20 cellular contexts compared by ENCODE assay signal in genomic region chr16:12496181-12496580, GRCh38.
DNase-seq lines count a peak whose midpoint lies in the region; ATAC-seq, FAIRE-seq and TF ChIP-seq lines count a peak whose summit lies in the region.
"Had no signal": no experiment of that assay in that cellular context is flagged by ENCODE, and none has a peak within 500 bp of the region (broad histone marks: within the 10 kb centered on the region; RNA-seq: fewer than 3 reads in every experiment).

No MANE protein-coding gene starts in this region.

- peaks cover 72% of the 10 kb centered on the region for H3K4me1 Mint-ChIP-seq in dendritic cell treated with granulocyte-macrophage colony-stimulating factor and Interleukin-4, amounts not matched to agents 40 ng/mL and 50 ng/mL, for 4 days (ENCODE audit: low read depth)
- H3K4me1 Mint-ChIP-seq in stimulated activated effector memory CD8-positive, alpha-beta T cell treated with anti-CD3 and anti-CD28 coated beads, Interleukin-12 subunit alpha, Interleukin-12 subunit beta, amount 100 ng/mL, for 72 hours: peaks cover 22% of the 10 kb centered on the region

- H3K27me3 Mint-ChIP-seq in dendritic cell treated with granulocyte-macrophage colony-stimulating factor and Interleukin-4, amounts not matched to agents 40 ng/mL and 50 ng/mL, for 4 days: no peaks in the 10 kb centered on the region

- peaks cover 32% of the 10 kb centered on the region for H3K36me3 Mint-ChIP-seq in dendritic cell treated with granulocyte-macrophage colony-stimulating factor and Interleukin-4, amounts not matched to agents 40 ng/mL and 50 ng/mL, for 4 days (ENCODE audit: low read depth)
- H3K36me3 Mint-ChIP-seq in stimulated activated effector memory CD8-positive, alpha-beta T cell treated with anti-CD3 and anti-CD28 coated beads, Interleukin-12 subunit alpha, Interleukin-12 subunit beta, amount 100 ng/mL, for 72 hours: no peaks in the 10 kb centered on the region

- no CpG with 5 or more reads among the region's 8 CpGs for WGBS in right lobe of liver (ENCODE audit: insufficient coverage, low coverage, low lambda C conversion rate, missing lambda C conversion rate)
- WGBS in HepG2 (ENCODE audit: low lambda C conversion rate): 72% methylated on average over 8 of the region's 8 CpGs

- H3K4me1 ChIP-seq in right lobe of liver: no peaks in the 10 kb centered on the region
- H3K4me1 ChIP-seq in HepG2 (ENCODE audit: insufficient read depth, low read length): no peaks in the 10 kb centered on the region
- H3K4me1 ChIP-seq: BLaER1 had no signal

- peak overlapping the region; percentile 86 for H3K27ac Mint-ChIP-seq in dendritic cell treated with granulocyte-macrophage colony-stimulating factor and Interleukin-4, amounts not matched to agents 40 ng/mL and 50 ng/mL, for 4 days
- H3K27ac Mint-ChIP-seq in stimulated activated effector memory CD8-positive, alpha-beta T cell treated with anti-CD3 and anti-CD28 coated beads, Interleukin-12 subunit alpha, Interleukin-12 subunit beta, amount 100 ng/mL, for 72 hours: peak overlapping the region; percentile 19
- H3K27ac Mint-ChIP-seq: CD8-positive, alpha-beta T cell had no signal

- no peak overlapping the region for H3K9ac ChIP-seq in HepG2 (ENCODE audit: insufficient read depth, low read depth, low read length)
- H3K9ac ChIP-seq: BLaER1 had no signal

- H3K4me3 ChIP-seq in right lobe of liver (no peak overlapping the region), HepG2 (replicated peaks in 1 of 3; ENCODE audit: insufficient read depth in 1 of 3, low read depth in 2 of 3, low read length in 3 of 3) (no peak overlapping the region)
- H3K4me3 ChIP-seq: BLaER1 had no signal

- H4K20me1 ChIP-seq in HepG2 (ENCODE audit: insufficient read depth, low read length): no peaks in the 10 kb centered on the region

- FAIRE-seq in HepG2 (lab: Jason Lieb, UNC): no peak
- FAIRE-seq: G401.6, HTR-8/SVneo had no signal

- intact Hi-C loops in right lobe of liver (cut with DNase I): no loop called here
- intact Hi-C loops in HepG2 (cut with micrococcal nuclease; ENCODE audit: unreplicated experiment): no loop called here
- intact Hi-C loops in dendritic cell treated with granulocyte-macrophage colony-stimulating factor and Interleukin-4, amounts not matched to agents 40 ng/mL and 50 ng/mL, for 4 days (cut with micrococcal nuclease): loop anchor here (5.0 kb wide), 1 partner anchor 39 kb away; no protein-coding TSS in a partner anchor

- TF ChIP-seq EP300 in HepG2 (IDR thresholded peaks at IDR 0.05; ENCODE audit: low read depth in 2 of 2, low read length in 2 of 2) (no peak), HepG2 (CRISPR knock-in tag; IDR thresholded peaks at IDR 0.05; ENCODE audit: borderline replicate concordance) (no peak)

- H3K27ac ChIP-seq in right lobe of liver: no peak overlapping the region
- H3K27ac ChIP-seq in HepG2 (ENCODE audit: extremely low read length, insufficient read depth, low read length): no peak overlapping the region
- H3K27ac ChIP-seq: BLaER1 had no signal

- POLR2A ChIA-PET in HepG2 (lab: Yijun Ruan, JAX): no interaction called here

- CTCF ChIA-PET in HepG2 (lab: Yijun Ruan, JAX; ENCODE audit: low intra/inter-chr PET ratio, low total read pairs): no interaction called here

- H2AFZ ChIP-seq in HepG2 (ENCODE audit: low read length): no peak overlapping the region

- H3K79me2 ChIP-seq in HepG2 (ENCODE audit: insufficient read depth, low read length): no peaks in the 10 kb centered on the region

- DNase-seq in right lobe of liver (no peak), HepG2 (ENCODE audit: low spot score) (no peak), DMS 273 (lab: John Stamatoyannopoulos, UW; ENCODE audit: unreplicated experiment) (no peak), foreskin melanocyte (no peak)
- DNase-seq in stimulated activated effector memory CD8-positive, alpha-beta T cell treated with anti-CD3 and anti-CD28 coated beads, Interleukin-12 subunit alpha, Interleukin-12 subunit beta, amount 100 ng/mL, for 72 hours (ENCODE audit: low spot score in 2 of 2): no peak
- DNase-seq: 8988T; Calu3; CD8-positive, alpha-beta T cell; DMS 273 treated with DMSO at 0.1 percent for 48 hours; DMS53; DND-41; EL; GOT3; H9 had no signal

- TF ChIP-seq RAD21 in HepG2 (CRISPR knock-in tag; IDR thresholded peaks at IDR 0.05): no peak

- H3K4me2 ChIP-seq in HepG2 (ENCODE audit: low read depth, low read length): no peak overlapping the region
- H3K4me2 ChIP-seq: BLaER1 had no signal

- ATAC-seq in right lobe of liver (peak in 3 of 4 donors; percentile 34 to 38 (median 38)), HepG2 (no peak; the same call in 2 of the 3 replicates), GM18511 (IDR thresholded peaks at IDR 0.05; ENCODE audit: unreplicated experiment) (no peak)
- ATAC-seq in stimulated activated effector memory CD8-positive, alpha-beta T cell treated with anti-CD3 and anti-CD28 coated beads, Interleukin-12 subunit alpha, Interleukin-12 subunit beta, amount 100 ng/mL, for 72 hours: no peak
- ATAC-seq: CD8-positive, alpha-beta T cell had no signal

- H3K9me3 ChIP-seq in right lobe of liver: no peaks in the 10 kb centered on the region
- H3K9me3 ChIP-seq in HepG2 (ENCODE audit: low read length): no peaks in the 10 kb centered on the region
- H3K9me3 ChIP-seq: BLaER1 had no signal

- TF ChIP-seq POLR2A in right lobe of liver (IDR thresholded peaks at IDR 0.05) (no peak), HepG2 (IDR thresholded peaks at IDR 0.05; ENCODE audit: insufficient read depth in 1 of 2, low read depth in 2 of 2, low read length in 2 of 2) (no peak)

- H3K9me3 Mint-ChIP-seq in dendritic cell treated with granulocyte-macrophage colony-stimulating factor and Interleukin-4, amounts not matched to agents 40 ng/mL and 50 ng/mL, for 4 days: no peaks in the 10 kb centered on the region
- no peaks in the 10 kb centered on the region for H3K9me3 Mint-ChIP-seq in stimulated activated effector memory CD8-positive, alpha-beta T cell treated with anti-CD3 and anti-CD28 coated beads, Interleukin-12 subunit alpha, Interleukin-12 subunit beta, amount 100 ng/mL, for 72 hours
- H3K9me3 Mint-ChIP-seq: CD14-positive monocyte; CD8-positive, alpha-beta T cell; H9 had no signal

- H3K4me3 Mint-ChIP-seq in dendritic cell treated with granulocyte-macrophage colony-stimulating factor and Interleukin-4, amounts not matched to agents 40 ng/mL and 50 ng/mL, for 4 days: no peak overlapping the region
- H3K4me3 Mint-ChIP-seq in stimulated activated effector memory CD8-positive, alpha-beta T cell treated with anti-CD3 and anti-CD28 coated beads, Interleukin-12 subunit alpha, Interleukin-12 subunit beta, amount 100 ng/mL, for 72 hours: no peak overlapping the region
- H3K4me3 Mint-ChIP-seq: CD14-positive monocyte; CD8-positive, alpha-beta T cell; H9 had no signal

- BruUV-seq in HepG2 (replicated peaks; lab: Mats Ljungman, UMichigan): no TSS peak

- no peaks in the 10 kb centered on the region for H3K36me3 ChIP-seq in right lobe of liver
- no peaks in the 10 kb centered on the region for H3K36me3 ChIP-seq in HepG2 (replicated peaks in 1 of 2; ENCODE audit: control insufficient read depth in 1 of 2, insufficient read depth in 2 of 2, low read length in 2 of 2)

- in situ Hi-C loops in HepG2 (cut with HindIII; ENCODE audit: extremely low pct_ligation_motif_present, low pct_unique_long_range_greater_than_20kb): no loop called here

- no peak for TF ChIP-seq CTCF in right lobe of liver (IDR thresholded peaks at IDR 0.05)
- TF ChIP-seq CTCF in HepG2 (CRISPR knock-in tag; IDR thresholded peaks at IDR 0.05): no peak

- H3K27me3 ChIP-seq in right lobe of liver (no peaks in the 10 kb centered on the region), HepG2 (ENCODE audit: control insufficient read depth in 1 of 2, insufficient read depth in 2 of 2, low read length in 2 of 2) (no peaks in the 10 kb centered on the region)
- H3K27me3 ChIP-seq: BLaER1 had no signal

TF ChIP-seq in HepG2, 621 proteins besides CTCF, POLR2A, EP300 and RAD21 (continues in another document):
- TF ChIP-seq IRF1 (CRISPR knock-in tag; IDR thresholded peaks at IDR 0.05; ENCODE audit: low read depth) (no peak), TAF15 (IDR thresholded peaks at IDR 0.05; ENCODE audit: low read depth, low read length, poor library complexity, severe bottlenecking) (no peak), STAG1 (CRISPR knock-in tag; IDR thresholded peaks at IDR 0.05) (no peak), ZNF720 (CRISPR knock-in tag; IDR thresholded peaks at IDR 0.05) (no peak), ZNF775 (CRISPR knock-in tag; IDR thresholded peaks at IDR 0.05; ENCODE audit: borderline replicate concordance) (no peak), SALL1 (CRISPR knock-in tag; IDR thresholded peaks at IDR 0.05) (no peak), NFATC3 (CRISPR knock-in tag; IDR thresholded peaks at IDR 0.05) (no peak), NFRKB (IDR thresholded peaks at IDR 0.05) (no peak), ZNF746 (CRISPR knock-in tag; IDR thresholded peaks at IDR 0.05) (no peak), GPBP1L1 (CRISPR knock-in tag; IDR thresholded peaks at IDR 0.05) (no peak), ATF1 (CRISPR knock-in tag; IDR thresholded peaks at IDR 0.05) (no peak), TFAP4 (IDR thresholded peaks at IDR 0.05; ENCODE audit: borderline replicate concordance, low read depth) (no peak), ZNF598 (CRISPR knock-in tag; IDR thresholded peaks at IDR 0.05; ENCODE audit: borderline replicate concordance) (no peak)

Comparison
In these comparisons a context has a peak if more than half of its experiments do, and no peak if none do; other contexts are left out.
1. ATAC-seq: peak in right lobe of liver (3 of 4); none in HepG2 (single experiment), stimulated activated effector memory CD8-positive, alpha-beta T cell treated with anti-CD3 and anti-CD28 coated beads, Interleukin-12 subunit alpha, Interleukin-12 subunit beta, amount 100 ng/mL, for 72 hours (single experiment) and GM18511 (single experiment).